15 cellular contexts compared by ENCODE assay signal in the genomic region with DNA sequence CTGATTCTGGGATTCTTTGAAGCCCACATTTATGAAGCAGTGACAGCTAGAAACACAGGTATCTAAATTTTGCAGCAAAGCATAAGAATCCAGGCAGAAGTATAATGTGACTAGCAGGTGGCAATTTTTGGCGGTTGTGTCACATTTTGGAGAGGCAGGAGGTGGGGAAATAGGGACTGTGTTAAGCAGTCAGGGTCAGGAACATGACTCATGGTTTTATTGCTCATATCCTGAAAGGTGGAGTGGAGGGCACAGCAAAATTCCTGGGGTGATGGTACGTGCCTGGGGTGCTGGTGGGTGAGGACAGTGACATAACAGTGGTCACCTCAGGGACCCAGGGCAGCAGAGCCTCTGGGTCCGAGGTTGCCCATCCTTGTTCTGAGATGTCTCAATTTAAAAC.
DNase-seq lines count a peak whose midpoint lies in the region; ATAC-seq, FAIRE-seq and TF ChIP-seq lines count a peak whose summit lies in the region.
"Had no signal": no experiment of that assay in that cellular context is flagged by ENCODE, and none has a peak within 500 bp of the region (broad histone marks: within the 10 kb centered on the region; RNA-seq: fewer than 3 reads in every experiment).

No MANE protein-coding gene starts in this region.

- in situ Hi-C loops in IMR-90 (cut with MboI; ENCODE audit: low sequenced_read_pairs) = no loop called here

- intact Hi-C loops in IMR-90 (cut with micrococcal nuclease) (no loop called here), left lung (cut with DNase I) (no loop called here)

- POLR2A ChIA-PET in IMR-90 (lab: Charles Lee; ENCODE audit: unreplicated experiment) = no interaction called here

- H3K27me3 ChIP-seq in IMR-90 (ENCODE audit: control insufficient read depth, insufficient read depth, low read length) (no peaks in the 10 kb centered on the region), bronchial epithelial cell (ENCODE audit: control insufficient read depth, insufficient read depth, low read length) (no peaks in the 10 kb centered on the region), left lung (no peaks in the 10 kb centered on the region), MM.1S (replicated peaks; ENCODE audit: insufficient read depth, low read length) (no peaks in the 10 kb centered on the region)
- H3K27me3 ChIP-seq: testis had no signal

- H3K4me2 ChIP-seq in IMR-90 (ENCODE audit: low read depth, low read length) = no peak overlapping the region
- no peak overlapping the region for H3K4me2 ChIP-seq in MM.1S (ENCODE audit: low read depth, low read length)

- H4K20me1 ChIP-seq in IMR-90 (ENCODE audit: insufficient read depth, low read length) = no peaks in the 10 kb centered on the region
- H4K20me1 ChIP-seq in MM.1S (ENCODE audit: insufficient read depth, low read length) = no peaks in the 10 kb centered on the region

- no peaks in the 10 kb centered on the region for H3F3A ChIP-seq in MM.1S (ENCODE audit: insufficient read depth, low read length)

- H3K36me3 ChIP-seq in IMR-90 (ENCODE audit: control insufficient read depth, insufficient read depth, low read length) (no peaks in the 10 kb centered on the region), bronchial epithelial cell (ENCODE audit: control insufficient read depth, insufficient read depth, low read length) (no peaks in the 10 kb centered on the region), left lung (no peaks in the 10 kb centered on the region), MM.1S (replicated peaks; ENCODE audit: insufficient read depth, low read length) (no peaks in the 10 kb centered on the region)

- H3K9me1 ChIP-seq in IMR-90 (ENCODE audit: insufficient read depth, low read length) = peaks cover under 1% of the 10 kb centered on the region

- WGBS in IMR-90 (ENCODE audit: extremely low coverage in 2 of 2, insufficient read length in 1 of 2), 2 experiments = 75% methylated on average over 1 of the region's 3 CpGs; no CpG with 5 or more reads in 1 of the 2 experiments

- H2BK120ac ChIP-seq in IMR-90 (ENCODE audit: low read depth, low read length) = no peak overlapping the region

- H3K9me2 ChIP-seq in MM.1S (replicated peaks; ENCODE audit: insufficient read depth, low read length) = no peaks in the 10 kb centered on the region

- H3K56ac ChIP-seq in IMR-90 (ENCODE audit: extremely low read depth, insufficient read depth, low read length) = no peak overlapping the region

- DNase-seq in ELR (ENCODE audit: low read depth) = peak; percentile 85
- DNase-seq in IMR-90 = peak; percentile 13
- peak; percentile 83 for DNase-seq in bronchial epithelial cell (ENCODE audit: low read depth)
- no peak for DNase-seq in left lung
- no peak for DNase-seq in NCI-H510A (lab: John Stamatoyannopoulos, UW)
- no peak for DNase-seq in MM.1S
- no peak for DNase-seq in SK-N-DZ (ENCODE audit: low spot score)
- DNase-seq in stimulated activated CD4-positive, alpha-beta T cell treated with anti-CD3 and anti-CD28 coated beads, Interleukin-4, amount 100 ng/mL, for 24 hours = no peak
- DNase-seq: activated CD4-positive, CD25-positive, alpha-beta regulatory T cell treated with anti-CD3 and anti-CD28 coated beads, Interleukin-2, amount 50 U/mL, for 72 hours; foreskin melanocyte; natural killer cell; NCI-H1105; NCI-H524; testis had no signal

- no peaks in the 10 kb centered on the region for H3K79me2 ChIP-seq in MM.1S (ENCODE audit: low read length)

- no peak overlapping the region for H2BK20ac ChIP-seq in IMR-90 (ENCODE audit: low read depth, low read length)

- ATAC-seq in IMR-90 (ENCODE audit: low read depth) (no peak), left lung (peak; percentile 74)
- ATAC-seq: natural killer cell had no signal

- FAIRE-seq in bronchial epithelial cell (lab: Jason Lieb, UNC) = no peak

- H4K8ac ChIP-seq in IMR-90 (ENCODE audit: low read depth in 2 of 2, low read length in 2 of 2) = no peak overlapping the region

- no peaks in the 10 kb centered on the region for H3K79me1 ChIP-seq in IMR-90 (ENCODE audit: low read depth in 1 of 2, low read length in 2 of 2)

- no peak overlapping the region for H4K5ac ChIP-seq in IMR-90 (ENCODE audit: low read depth, low read length)

- CTCF ChIA-PET in IMR-90 (lab: Yijun Ruan, JAX) = no interaction called here

- H3K18ac ChIP-seq in IMR-90 (ENCODE audit: low read depth, low read length) = no peak overlapping the region

- no peak overlapping the region for H3K14ac ChIP-seq in IMR-90 (replicated peaks; ENCODE audit: low read depth, low read length)

- TF ChIP-seq POLR2A in IMR-90 (IDR thresholded peaks at IDR 0.05; ENCODE audit: low read depth, low read length) = no peak

- H2BK15ac ChIP-seq in IMR-90 (ENCODE audit: low read depth, low read length) = no peak overlapping the region

- TF ChIP-seq CTCF in IMR-90 (conservative IDR thresholded peaks at IDR 0.05; ENCODE audit: low read depth, low read length) = no peak
- TF ChIP-seq CTCF in bronchial epithelial cell (IDR thresholded peaks at IDR 0.05; ENCODE audit: insufficient read depth, low read length, severe bottlenecking) = no peak
- TF ChIP-seq CTCF in left lung (IDR thresholded peaks at IDR 0.05) = no peak
- no peak for TF ChIP-seq CTCF in MM.1S (IDR thresholded peaks at IDR 0.05; ENCODE audit: low read length)

- no TSS peak for BruUV-seq in IMR-90 (replicated peaks; lab: Mats Ljungman, UMichigan)

- H3K27ac ChIP-seq in IMR-90 (ENCODE audit: insufficient read depth, low read length) (no peak overlapping the region), left lung (no peak overlapping the region), MM.1S (ENCODE audit: low read length) (no peak overlapping the region)
- H3K27ac ChIP-seq: skin epidermis, testis had no signal

- H3K23ac ChIP-seq in IMR-90 (ENCODE audit: low read depth, low read length) = no peak overlapping the region

- H2AK5ac ChIP-seq in IMR-90 (ENCODE audit: low read depth, low read length) = no peak overlapping the region

- TF ChIP-seq RAD21 in IMR-90 (IDR thresholded peaks at IDR 0.05; ENCODE audit: low read length) = no peak

- H2AK9ac ChIP-seq in IMR-90 (replicated peaks; ENCODE audit: low read depth, low read length, poor library complexity) = no peak overlapping the region

- H2AFZ ChIP-seq in IMR-90 (replicated peaks; ENCODE audit: low read length, poor library complexity) (no peak overlapping the region), MM.1S (ENCODE audit: low read length) (no peak overlapping the region)

- no peak overlapping the region for H2BK5ac ChIP-seq in IMR-90 (ENCODE audit: low read depth, low read length, poor library complexity, severe bottlenecking)

- H3K4ac ChIP-seq in IMR-90 (ENCODE audit: low read depth, low read length) = no peak overlapping the region

- H3K4me3 ChIP-seq in IMR-90 (ENCODE audit: insufficient read depth, low read depth, low read length) (no peak overlapping the region), bronchial epithelial cell (ENCODE audit: low read depth, low read length) (no peak overlapping the region), left lung (no peak overlapping the region), MM.1S (ENCODE audit: low read length) (no peak overlapping the region)
- H3K4me3 ChIP-seq: skin epidermis, testis had no signal

- dilution Hi-C loops in IMR-90 (cut with HindIII; ENCODE audit: low sequenced_read_pairs, unreplicated experiment) = no loop called here

- H3K9me3 ChIP-seq in IMR-90 (ENCODE audit: control insufficient read depth, insufficient read depth, low read length) (no peaks in the 10 kb centered on the region), left lung (no peaks in the 10 kb centered on the region), MM.1S (replicated peaks; ENCODE audit: insufficient read depth, low read length) (no peaks in the 10 kb centered on the region)
- H3K9me3 ChIP-seq: testis had no signal

- no peak overlapping the region for H4K91ac ChIP-seq in IMR-90 (ENCODE audit: insufficient read depth, low read depth, low read length)

- H3K4me1 ChIP-seq in IMR-90 (ENCODE audit: control insufficient read depth, insufficient read depth, low read length) = no peaks in the 10 kb centered on the region; the same call in 1 of the 2 replicates
- H3K4me1 ChIP-seq in left lung = no peaks in the 10 kb centered on the region
- H3K4me1 ChIP-seq in MM.1S (ENCODE audit: low read length) = peaks cover 1% of the 10 kb centered on the region

- no peak overlapping the region for H3K9ac ChIP-seq in IMR-90 (ENCODE audit: low read depth, low read length)
- no peak overlapping the region for H3K9ac ChIP-seq in MM.1S (ENCODE audit: low read length)

TF ChIP-seq in IMR-90, 13 proteins besides CTCF, POLR2A, EP300 and RAD21:
- TF ChIP-seq RCOR1 (IDR thresholded peaks at IDR 0.05; ENCODE audit: insufficient replicate concordance, low read length) = no peak
- TF ChIP-seq CHD1 (IDR thresholded peaks at IDR 0.05; ENCODE audit: low read depth, low read length) = no peak
- TF ChIP-seq CEBPB (IDR thresholded peaks at IDR 0.05; ENCODE audit: low read depth, low read length) = no peak
- TF ChIP-seq, protein P1, sequence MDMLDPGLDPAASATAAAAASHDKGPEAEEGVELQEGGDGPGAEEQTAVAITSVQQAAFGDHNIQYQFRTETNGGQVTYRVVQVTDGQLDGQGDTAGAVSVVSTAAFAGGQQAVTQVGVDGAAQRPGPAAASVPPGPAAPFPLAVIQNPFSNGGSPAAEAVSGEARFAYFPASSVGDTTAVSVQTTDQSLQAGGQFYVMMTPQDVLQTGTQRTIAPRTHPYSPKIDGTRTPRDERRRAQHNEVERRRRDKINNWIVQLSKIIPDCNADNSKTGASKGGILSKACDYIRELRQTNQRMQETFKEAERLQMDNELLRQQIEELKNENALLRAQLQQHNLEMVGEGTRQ (IDR thresholded peaks at IDR 0.05; ENCODE audit: low read depth, low read length) = no peak
- no peak for TF ChIP-seq BHLHE40 (IDR thresholded peaks at IDR 0.05; ENCODE audit: low read depth, low read length)
- TF ChIP-seq FOS (IDR thresholded peaks at IDR 0.05; ENCODE audit: low read depth, low read length) = no peak

Comparison
In these comparisons a context has a peak if more than half of its experiments do, and no peak if none do; other contexts are left out.
1. DNase-seq: peak in ELR (single experiment), IMR-90 (single experiment) and bronchial epithelial cell (single experiment); none in left lung (0 of 2), NCI-H510A (single experiment), MM.1S (single experiment), SK-N-DZ (single experiment) and stimulated activated CD4-positive, alpha-beta T cell treated with anti-CD3 and anti-CD28 coated beads, Interleukin-4, amount 100 ng/mL, for 24 hours (single experiment).